In the genomic region with DNA sequence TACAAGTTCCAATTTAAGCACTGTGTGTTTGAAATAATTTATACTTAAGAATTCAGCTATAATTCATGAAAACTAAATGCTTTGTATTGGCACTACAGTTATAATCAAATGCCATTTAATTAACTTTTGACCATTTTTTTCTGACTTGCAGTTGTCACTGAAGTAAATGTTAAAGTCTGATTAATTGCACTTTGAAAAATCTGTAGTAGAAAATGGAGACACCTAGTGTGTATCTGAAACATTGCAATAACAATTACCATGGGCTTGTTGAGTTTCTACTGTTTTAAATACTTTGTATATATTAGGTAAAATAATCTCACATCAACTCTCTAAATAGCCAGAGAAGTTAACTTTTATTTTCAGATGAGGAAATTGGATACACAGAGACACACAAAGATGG, we compare ENCODE assay signal across 9 cellular contexts.
DNase-seq lines count a peak whose midpoint lies in the region; ATAC-seq and TF ChIP-seq lines count a peak whose summit lies in the region.
"Had no signal": no experiment of that assay in that cellular context is flagged by ENCODE, and none has a peak within 500 bp of the region (broad histone marks: within the 10 kb centered on the region; RNA-seq: fewer than 3 reads in every experiment).

No MANE protein-coding gene starts in this region.

- H2AFZ ChIP-seq in OCI-LY3 (ENCODE audit: low read depth, low read length) = no peak overlapping the region

- no peak overlapping the region for H3K9ac ChIP-seq in OCI-LY3 (ENCODE audit: low read length)

- TF ChIP-seq CTCF in OCI-LY3 (IDR thresholded peaks at IDR 0.05; ENCODE audit: low read depth, low read length) = peak; percentile 78
- TF ChIP-seq CTCF in fibroblast of mammary gland (conservative IDR thresholded peaks at IDR 0.05; ENCODE audit: control insufficient read depth, insufficient read depth, low read depth, low read length) = peak; percentile 46
- TF ChIP-seq CTCF in spleen (IDR thresholded peaks at IDR 0.05 in 8 of 11, conservative IDR thresholded peaks at IDR 0.05 in 3 of 11) = no peak
- TF ChIP-seq CTCF in gastrocnemius medialis (IDR thresholded peaks at IDR 0.05 in 4 of 5, conservative IDR thresholded peaks at IDR 0.05 in 1 of 5) = no peak

- intact Hi-C loops in spleen (cut with DNase I; ENCODE audit: low total_unique reads) = no loop called here
- intact Hi-C loops in gastrocnemius medialis (cut with DNase I; ENCODE audit: low total_unique reads) = no loop called here

- no peaks in the 10 kb centered on the region for H3K79me2 ChIP-seq in OCI-LY3 (ENCODE audit: low read length)

- H3K9me3 ChIP-seq in OCI-LY3 (ENCODE audit: insufficient read depth, low read length) (no peaks in the 10 kb centered on the region), spleen (no peaks in the 10 kb centered on the region), gastrocnemius medialis (no peaks in the 10 kb centered on the region)

- H4K20me1 ChIP-seq in OCI-LY3 (ENCODE audit: insufficient read depth, low read length) = no peaks in the 10 kb centered on the region

- H3K27ac ChIP-seq in OCI-LY3 (ENCODE audit: low read length) (no peak overlapping the region), spleen (no peak overlapping the region), gastrocnemius medialis (no peak overlapping the region)

- H3K36me3 ChIP-seq in OCI-LY3 (replicated peaks; ENCODE audit: low read depth, low read length) = no peaks in the 10 kb centered on the region
- H3K36me3 ChIP-seq in spleen = no peaks in the 10 kb centered on the region
- H3K36me3 ChIP-seq in gastrocnemius medialis = no peaks in the 10 kb centered on the region

- H3K27me3 ChIP-seq in OCI-LY3 (ENCODE audit: low read depth, low read length) = no peaks in the 10 kb centered on the region
- H3K27me3 ChIP-seq in spleen (replicated peaks in 1 of 7) = no peaks in the 10 kb centered on the region
- no peaks in the 10 kb centered on the region for H3K27me3 ChIP-seq in gastrocnemius medialis

- in situ Hi-C loops in ACHN (cut with HindIII; ENCODE audit: low pct_ligation_motif_present, low pct_unique_long_range_greater_than_20kb, low sequenced_read_pairs) (no loop called here), gastrocnemius medialis (cut with MboI; ENCODE audit: low sequenced_read_pairs in 4 of 4) (no loop called here)

- TF ChIP-seq POLR2A in spleen (IDR thresholded peaks at IDR 0.05) (no peak), gastrocnemius medialis (IDR thresholded peaks at IDR 0.05) (no peak)

- H3K4me2 ChIP-seq in OCI-LY3 (ENCODE audit: low read length) = no peak overlapping the region

- no peak overlapping the region for H3K4me3 ChIP-seq in OCI-LY3 (ENCODE audit: low read length)
- no peak overlapping the region for H3K4me3 ChIP-seq in fibroblast of mammary gland (ENCODE audit: control insufficient read depth, low read depth, low read length)
- no peak overlapping the region for H3K4me3 ChIP-seq in spleen
- H3K4me3 ChIP-seq in gastrocnemius medialis = no peak overlapping the region

- DNase-seq in ACHN = peak; percentile 30
- DNase-seq in fibroblast of mammary gland (ENCODE audit: low read depth) = peak; percentile 16
- DNase-seq in spleen = no peak
- DNase-seq in central memory CD4-positive, alpha-beta T cell = no peak
- DNase-seq in gastrocnemius medialis = no peak
- no peak for DNase-seq in mesenteric fat pad (ENCODE audit: low spot score)
- DNase-seq: GF-D8 had no signal

- H3K4me1 ChIP-seq in OCI-LY3 (ENCODE audit: low read length) (peaks cover 3% of the 10 kb centered on the region), spleen (no peaks in the 10 kb centered on the region), gastrocnemius medialis (no peaks in the 10 kb centered on the region)

- ATAC-seq in GM19035 (IDR thresholded peaks at IDR 0.05; ENCODE audit: unreplicated experiment) = peak; percentile 59
- ATAC-seq in gastrocnemius medialis = no peak

Comparison
In these comparisons a context has a peak if more than half of its experiments do, and no peak if none do; other contexts are left out.
1. DNase-seq: peak in ACHN (single experiment) and fibroblast of mammary gland (single experiment); none in spleen (single experiment), central memory CD4-positive, alpha-beta T cell (single experiment), gastrocnemius medialis (0 of 2) and mesenteric fat pad (single experiment).
2. CTCF ChIP-seq: peak in OCI-LY3 (single experiment) and fibroblast of mammary gland (single experiment); none in spleen (0 of 11) and gastrocnemius medialis (0 of 5).